13 cellular contexts compared by ENCODE assay signal in the genomic region with DNA sequence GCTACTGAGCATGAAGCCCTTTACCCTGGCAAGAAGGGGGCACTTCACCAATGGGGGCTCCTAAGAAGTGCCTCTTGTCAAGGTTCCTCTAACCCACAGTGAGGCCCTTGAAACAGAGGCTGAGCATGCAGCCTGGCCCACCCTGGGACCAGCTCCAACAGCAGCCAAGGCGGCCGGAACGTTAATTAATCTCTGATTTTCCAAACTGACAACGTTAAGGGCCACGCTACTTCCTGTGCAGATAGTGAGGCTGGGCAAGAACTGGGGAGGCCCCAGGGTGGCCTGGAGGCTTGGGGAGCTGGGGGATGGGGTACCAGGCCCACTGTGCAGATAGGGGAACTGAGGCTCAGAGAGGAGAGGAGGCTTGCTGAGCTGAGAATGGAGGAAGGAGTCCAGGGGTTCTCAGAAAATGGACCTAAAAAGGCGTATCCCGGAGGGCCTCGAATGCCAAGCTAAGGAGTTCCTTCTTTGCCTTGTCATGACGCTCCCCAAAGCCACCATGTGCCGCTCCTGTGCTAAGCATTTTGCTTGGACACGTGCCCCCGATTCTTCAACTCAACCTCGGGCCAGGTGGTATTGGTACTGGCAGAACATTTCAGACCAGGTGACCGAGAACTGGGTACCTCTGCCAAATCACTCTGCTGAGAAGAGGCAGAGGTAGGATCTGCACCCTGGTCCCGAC.
DNase-seq lines count a peak whose midpoint lies in the region; ATAC-seq, FAIRE-seq and TF ChIP-seq lines count a peak whose summit lies in the region.
"Had no signal": no experiment of that assay in that cellular context is flagged by ENCODE, and none has a peak within 500 bp of the region (broad histone marks: within the 10 kb centered on the region; RNA-seq: fewer than 3 reads in every experiment).

No MANE protein-coding gene starts in this region.

- ATAC-seq in A549: no peak
- no peak for ATAC-seq in GM18907 (IDR thresholded peaks at IDR 0.05; ENCODE audit: unreplicated experiment)
- no peak for ATAC-seq in esophagus mucosa

- peak overlapping the region; percentile 88 for H3K27ac Mint-ChIP-seq in osteocyte (ENCODE audit: unreplicated experiment)

- peaks cover 93% of the 10 kb centered on the region for H3K4me1 Mint-ChIP-seq in osteocyte (ENCODE audit: unreplicated experiment)

- H3K9me3 Mint-ChIP-seq in osteocyte (ENCODE audit: unreplicated experiment): no peaks in the 10 kb centered on the region

- FAIRE-seq in A549 (lab: Jason Lieb, UNC): no peak

- POLR2A ChIA-PET in A549 (lab: Yijun Ruan, JAX): no interaction called here

- TF ChIP-seq RAD21 in A549 (conservative IDR thresholded peaks at IDR 0.05 in 1 of 2, IDR thresholded peaks at IDR 0.05 in 1 of 2): no peak

- CTCF ChIA-PET in A549 (lab: Yijun Ruan, JAX): interaction anchor here (0.8 to 11.4 kb wide), 13 partner anchors 8 to 402 kb away, joined by 3 to 88 read pairs (median 4); partner anchors contain the start of gene TOR2A

- H3K36me3 Mint-ChIP-seq in osteocyte (ENCODE audit: unreplicated experiment): peaks cover 9% of the 10 kb centered on the region

- H3K27me3 Mint-ChIP-seq in osteocyte (ENCODE audit: unreplicated experiment): no peaks in the 10 kb centered on the region

- no peak for DNase-seq in A549 (ENCODE audit: low read depth in 1 of 2, low spot score in 1 of 2)
- DNase-seq in OCI-M1 (lab: John Stamatoyannopoulos, UW): peak; percentile 22
- DNase-seq in coronary artery (ENCODE audit: low spot score): no peak
- DNase-seq in osteocyte (ENCODE audit: extremely low spot score, unreplicated experiment): no peak
- no peak for DNase-seq in mucosa of gallbladder (ENCODE audit: low spot score)
- DNase-seq in activated CD8-positive, alpha-beta memory T cell treated with anti-CD3 and anti-CD28 coated beads, Interleukin-2, amount 50 U/mL, for 4 hours: no peak
- DNase-seq: activated T-cell treated with anti-CD3 and anti-CD28 coated beads, Interleukin-2, amount 50 U/mL, for 1 hour; Kasumi-1; NCI-H2029; NCI-H82; spleen had no signal

- H3K27ac ChIP-seq in A549 (peak overlapping the region; percentile 18 to 94; a peak in 4 of 6 replicates), coronary artery (peak overlapping the region; percentile 43 to 85)

- whole genome bisulfite sequencing in A549 (ENCODE audit: missing lambda C conversion rate): 93% methylated on average over 14 of the region's 15 CpGs

- H3K9me3 ChIP-seq in A549: no peaks in the 10 kb centered on the region
- H3K9me3 ChIP-seq: spleen had no signal

- H3K4me3 Mint-ChIP-seq in osteocyte (ENCODE audit: unreplicated experiment): no peak overlapping the region

- TF ChIP-seq EP300 in A549 (IDR thresholded peaks at IDR 0.05): no peak

- H3K4me3 ChIP-seq in A549 (no peak overlapping the region), coronary artery (peak overlapping the region; percentile 12)
- H3K4me3 ChIP-seq: spleen had no signal

- peak overlapping the region; percentile 6; the same call in 2 of the 3 replicates for H3K4me2 ChIP-seq in A549

- H3K4me1 ChIP-seq in A549: peaks cover 88% of the 10 kb centered on the region

- TF ChIP-seq POLR2A in A549 (IDR thresholded peaks at IDR 0.05; ENCODE audit: low read length): no peak

- TF ChIP-seq CTCF in A549 (IDR thresholded peaks at IDR 0.05) (no peak), coronary artery (IDR thresholded peaks at IDR 0.05) (no peak), osteocyte (IDR thresholded peaks at IDR 0.05) (no peak)

TF ChIP-seq in A549, 52 proteins besides CTCF, POLR2A, EP300 and RAD21:
- TF ChIP-seq EHMT2 (IDR thresholded peaks at IDR 0.05; ENCODE audit: low read depth): no peak
- no peak for TF ChIP-seq POLR2AphosphoS2 (conservative IDR thresholded peaks at IDR 0.05; ENCODE audit: low read length)
- no peak for TF ChIP-seq ZNF302 (CRISPR knock-in tag; IDR thresholded peaks at IDR 0.05)
- no peak for TF ChIP-seq GATA3 (IDR thresholded peaks at IDR 0.05; ENCODE audit: borderline replicate concordance)
- TF ChIP-seq, protein P1, sequence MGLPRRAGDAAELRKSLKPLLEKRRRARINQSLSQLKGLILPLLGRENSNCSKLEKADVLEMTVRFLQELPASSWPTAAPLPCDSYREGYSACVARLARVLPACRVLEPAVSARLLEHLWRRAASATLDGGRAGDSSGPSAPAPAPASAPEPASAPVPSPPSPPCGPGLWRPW (IDR thresholded peaks at IDR 0.05): no peak
- TF ChIP-seq, protein P2, sequence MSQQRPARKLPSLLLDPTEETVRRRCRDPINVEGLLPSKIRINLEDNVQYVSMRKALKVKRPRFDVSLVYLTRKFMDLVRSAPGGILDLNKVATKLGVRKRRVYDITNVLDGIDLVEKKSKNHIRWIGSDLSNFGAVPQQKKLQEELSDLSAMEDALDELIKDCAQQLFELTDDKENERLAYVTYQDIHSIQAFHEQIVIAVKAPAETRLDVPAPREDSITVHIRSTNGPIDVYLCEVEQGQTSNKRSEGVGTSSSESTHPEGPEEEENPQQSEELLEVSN (IDR thresholded peaks at IDR 0.05; ENCODE audit: borderline replicate concordance, low read depth): no peak
- TF ChIP-seq SMC3 (IDR thresholded peaks at IDR 0.05): no peak
- TF ChIP-seq REST (IDR thresholded peaks at IDR 0.05): no peak
- no peak for TF ChIP-seq NR3C1 (IDR thresholded peaks at IDR 0.05)
- no peak for TF ChIP-seq MYC (IDR thresholded peaks at IDR 0.05; ENCODE audit: borderline replicate concordance, low read length)
- no peak for TF ChIP-seq CEBPB (IDR thresholded peaks at IDR 0.05)
- no peak for TF ChIP-seq KDM1A (IDR thresholded peaks at IDR 0.05; ENCODE audit: low read depth)
- TF ChIP-seq ZC3H11A (IDR thresholded peaks at IDR 0.05): no peak
- no peak for TF ChIP-seq USF2 (IDR thresholded peaks at IDR 0.05)
- TF ChIP-seq TP53 (CRISPR knock-in tag; IDR thresholded peaks at IDR 0.05): no peak
- no peak for TF ChIP-seq HMGXB4 (CRISPR knock-in tag; IDR thresholded peaks at IDR 0.05; ENCODE audit: borderline replicate concordance)
- TF ChIP-seq RARB (CRISPR knock-in tag; IDR thresholded peaks at IDR 0.05): no peak
